In genomic region chr16:52191533-52192134, GRCh38 we compare ENCODE assay signal across 8 cellular contexts.
A peak's percentile ranks its signal among the peaks of the same experiment; 100 is the strongest.
DNase-seq lines count a peak whose midpoint lies in the region; ATAC-seq, FAIRE-seq and TF ChIP-seq lines count a peak whose summit lies in the region.

No MANE protein-coding gene starts in this region.

- DNase-seq in D721Med (ENCODE audit: insufficient read length, low spot score) (no peak), HEK293T (ENCODE audit: extremely low spot score) (peak; percentile 72), NCI-H2196 treated with DMSO at 0.1 percent for 48 hours (lab: John Stamatoyannopoulos, UW; ENCODE audit: unreplicated experiment) (peak; percentile 10), coronary artery (ENCODE audit: low spot score) (no peak), lung (ENCODE audit: low spot score) (peak; percentile 68)
- peak; percentile 39 for DNase-seq in activated CD4-positive, CD25-positive, alpha-beta regulatory T cell treated with anti-CD3 and anti-CD28 coated beads, Interleukin-2, amount 50 U/mL, for 72 hours
- DNase-seq in stimulated activated CD8-positive, alpha-beta memory T cell treated with anti-CD3 and anti-CD28 coated beads, Interleukin-15, amount 100 ng/mL, for 1 hour (ENCODE audit: low read depth): peak; percentile 2

- H3K9me3 ChIP-seq in lung (ENCODE audit: control insufficient read depth in 2 of 2, insufficient read depth in 1 of 2, low read length in 1 of 2): no peaks in the 10 kb centered on the region

- H3K4me3 ChIP-seq in coronary artery: no peak overlapping the region
- H3K4me3 ChIP-seq in lung: no peak overlapping the region

- FAIRE-seq in D721Med (lab: Jason Lieb, UNC): no peak

- H3K27ac ChIP-seq in coronary artery: no peak overlapping the region
- H3K27ac ChIP-seq in lung (ENCODE audit: low read depth in 1 of 2, low read length in 1 of 2): no peak overlapping the region

- no peaks in the 10 kb centered on the region for H3K4me1 ChIP-seq in lung (ENCODE audit: control insufficient read depth in 2 of 2, insufficient read depth in 2 of 2, low read length in 2 of 2)

- no peaks in the 10 kb centered on the region for H3K27me3 ChIP-seq in lung (ENCODE audit: control insufficient read depth, insufficient read depth)

- CTCF ChIA-PET in HEK293T (lab: Yijun Ruan, JAX): interaction anchor here (0.6 to 1.6 kb wide), 8 partner anchors 9 to 722 kb away, joined by 3 to 19 read pairs (median 3); no protein-coding TSS in a partner anchor

- WGBS in lung, 2 donors: 53 to 62% methylated on average over 7 of the region's 7 CpGs

- no peaks in the 10 kb centered on the region for H3K36me3 ChIP-seq in lung (ENCODE audit: control insufficient read depth in 2 of 2, insufficient read depth in 2 of 2, low read length in 2 of 2)

- TF ChIP-seq CTCF in D721Med (IDR thresholded peaks at IDR 0.05; ENCODE audit: insufficient read depth, missing control alignments): peak; percentile 97
- TF ChIP-seq CTCF in coronary artery (IDR thresholded peaks at IDR 0.05): peak; percentile 77
- peak; percentile 80 for TF ChIP-seq CTCF in lung (IDR thresholded peaks at IDR 0.05; ENCODE audit: control extremely low read depth, extremely low read depth)

- POLR2A ChIA-PET in HEK293T (lab: Yijun Ruan, JAX): no interaction called here

- ATAC-seq in lung (ENCODE audit: insufficient read depth, low FRiP score) (peak; percentile 72), HG02763 (IDR thresholded peaks at IDR 0.05; ENCODE audit: unreplicated experiment) (no peak)

TF ChIP-seq in HEK293T, 16 proteins besides CTCF, POLR2A, EP300 and RAD21:
- TF ChIP-seq PKNOX1 (IDR thresholded peaks at IDR 0.05): no peak
- TF ChIP-seq SUZ12 (IDR thresholded peaks at IDR 0.05): no peak
- no peak for TF ChIP-seq LEF1 (IDR thresholded peaks at IDR 0.05; ENCODE audit: borderline replicate concordance)
- no peak for TF ChIP-seq L3MBTL2 (conservative IDR thresholded peaks at IDR 0.05)
- no peak for TF ChIP-seq BHLHE40 (IDR thresholded peaks at IDR 0.05; ENCODE audit: borderline replicate concordance)
- no peak for TF ChIP-seq CTBP1 (IDR thresholded peaks at IDR 0.05; ENCODE audit: borderline replicate concordance)
- no peak for TF ChIP-seq ARNT (IDR thresholded peaks at IDR 0.05)
- TF ChIP-seq FOXK2 (IDR thresholded peaks at IDR 0.05): no peak

Comparison
In these comparisons a context has a peak if more than half of its experiments do, and no peak if none do; other contexts are left out.
1. DNase-seq: peak in HEK293T (single experiment), NCI-H2196 treated with DMSO at 0.1 percent for 48 hours (single experiment), activated CD4-positive, CD25-positive, alpha-beta regulatory T cell treated with anti-CD3 and anti-CD28 coated beads, Interleukin-2, amount 50 U/mL, for 72 hours (single experiment), lung (single experiment) and stimulated activated CD8-positive, alpha-beta memory T cell treated with anti-CD3 and anti-CD28 coated beads, Interleukin-15, amount 100 ng/mL, for 1 hour (single experiment); none in D721Med (single experiment) and coronary artery (single experiment).
2. Peak in every context shown above with its lines, with median percentiles within 50 percentile points of each other: CTCF ChIP-seq.